In the genomic region with DNA sequence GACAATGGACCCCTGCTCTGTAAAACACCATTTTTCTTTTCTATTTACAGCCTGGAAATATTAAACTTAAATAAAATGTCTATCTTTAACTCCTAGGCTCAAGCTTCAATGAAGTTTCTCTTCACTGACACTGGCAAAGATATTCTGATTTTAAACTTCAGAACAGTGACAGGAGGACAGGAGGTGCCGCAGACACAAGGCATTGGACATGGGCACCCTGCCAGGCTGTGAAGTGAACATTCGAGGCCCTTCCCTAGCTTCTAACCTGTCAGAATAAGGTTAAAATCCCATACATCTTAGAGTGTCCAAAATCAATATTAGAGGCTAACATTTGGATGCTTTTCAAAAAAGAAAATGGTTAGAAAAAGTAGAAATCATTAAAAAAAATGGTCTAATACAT, we compare ENCODE assay signal across 20 cellular contexts.
"Had no signal": no experiment of that assay in that cellular context is flagged by ENCODE, and none has a peak within 500 bp of the region (broad histone marks: within the 10 kb centered on the region; RNA-seq: fewer than 3 reads in every experiment).

No MANE protein-coding gene starts in this region.

- H3K4me3 Mint-ChIP-seq: immature natural killer cell; naive B cell; nephron; stimulated activated effector memory CD8-positive, alpha-beta T cell treated with anti-CD3 and anti-CD28 coated beads, Interleukin-12 subunit alpha, Interleukin-12 subunit beta, amount 100 ng/mL, for 72 hours; type B pancreatic cell had no signal

- H3K4me1 Mint-ChIP-seq: naive B cell; stimulated activated effector memory CD8-positive, alpha-beta T cell treated with anti-CD3 and anti-CD28 coated beads, Interleukin-12 subunit alpha, Interleukin-12 subunit beta, amount 100 ng/mL, for 72 hours had no signal

- H3K9me3 ChIP-seq: colonic mucosa, pancreas, right lobe of liver, suprapubic skin, thyroid gland had no signal

- H3K27me3 Mint-ChIP-seq: naive B cell, type B pancreatic cell had no signal

- H3K27me3 ChIP-seq: colonic mucosa, pancreas, right lobe of liver, suprapubic skin, thyroid gland had no signal

- DNase-seq: colonic mucosa; effector CD4-positive, alpha-beta T cell; immature natural killer cell; mesendoderm; naive B cell; occipital lobe; pancreas; right lobe of liver; stimulated activated CD4-positive, alpha-beta T cell treated with anti-CD3 and anti-CD28 coated beads, Interleukin-4, amount 100 ng/mL, for 1 hour; stimulated activated CD8-positive, alpha-beta memory T cell treated with anti-CD3 and anti-CD28 coated beads, Interleukin-4, amount 100 ng/mL, for 48 hours; stimulated activated naive CD8-positive, alpha-beta T cell treated with anti-CD3 and anti-CD28 coated beads, Interleukin-15, Interleukin-2, amounts not matched to agents 100 U/mL and 50 U/mL, for 24 hours; thyroid gland had no signal

- H3K27ac ChIP-seq: colonic mucosa, pancreas, right lobe of liver, suprapubic skin, thyroid gland had no signal

- H3K4me3 ChIP-seq: colonic mucosa, pancreas, right lobe of liver, suprapubic skin, thyroid gland had no signal

- H3K36me3 Mint-ChIP-seq: naive B cell; stimulated activated effector memory CD8-positive, alpha-beta T cell treated with anti-CD3 and anti-CD28 coated beads, Interleukin-12 subunit alpha, Interleukin-12 subunit beta, amount 100 ng/mL, for 72 hours had no signal

- ATAC-seq: pancreas; stimulated activated effector memory CD8-positive, alpha-beta T cell treated with anti-CD3 and anti-CD28 coated beads, Interleukin-12 subunit alpha, Interleukin-12 subunit beta, amount 100 ng/mL, for 72 hours; stimulated activated naive CD8-positive, alpha-beta T cell treated with anti-CD3 and anti-CD28 coated beads, Interleukin-15, Interleukin-2, amounts not matched to agents 100 U/mL and 50 U/mL, for 24 hours had no signal

- H3K4me1 ChIP-seq: colonic mucosa, pancreas, thyroid gland had no signal

- H3K9me3 Mint-ChIP-seq: nephron; stimulated activated effector memory CD8-positive, alpha-beta T cell treated with anti-CD3 and anti-CD28 coated beads, Interleukin-12 subunit alpha, Interleukin-12 subunit beta, amount 100 ng/mL, for 72 hours had no signal

- H3K36me3 ChIP-seq: colonic mucosa, pancreas, right lobe of liver, suprapubic skin, thyroid gland had no signal

- FAIRE-seq: frontal cortex, keratinocyte, pancreas, urothelium cell line had no signal

- H3K27ac Mint-ChIP-seq: immature natural killer cell; progenitor cell of endocrine pancreas; stimulated activated effector memory CD8-positive, alpha-beta T cell treated with anti-CD3 and anti-CD28 coated beads, Interleukin-12 subunit alpha, Interleukin-12 subunit beta, amount 100 ng/mL, for 72 hours; type B pancreatic cell had no signal
